ENCODE assay signal across 1 cellular context in genomic region chr17:17206149-17206912, GRCh38.
TF ChIP-seq lines count a peak whose summit lies in the region.

A gene with protein sequence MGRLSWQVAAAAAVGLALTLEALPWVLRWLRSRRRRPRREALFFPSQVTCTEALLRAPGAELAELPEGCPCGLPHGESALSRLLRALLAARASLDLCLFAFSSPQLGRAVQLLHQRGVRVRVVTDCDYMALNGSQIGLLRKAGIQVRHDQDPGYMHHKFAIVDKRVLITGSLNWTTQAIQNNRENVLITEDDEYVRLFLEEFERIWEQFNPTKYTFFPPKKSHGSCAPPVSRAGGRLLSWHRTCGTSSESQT (minus strand): TSS chr17:17206333. CDS start chr17:17206286, 47 bp downstream.

TF ChIP-seq in HepG2, 621 proteins besides CTCF, POLR2A, EP300 and RAD21 (continued from another document and continues in another):
- TF ChIP-seq, protein P1, sequence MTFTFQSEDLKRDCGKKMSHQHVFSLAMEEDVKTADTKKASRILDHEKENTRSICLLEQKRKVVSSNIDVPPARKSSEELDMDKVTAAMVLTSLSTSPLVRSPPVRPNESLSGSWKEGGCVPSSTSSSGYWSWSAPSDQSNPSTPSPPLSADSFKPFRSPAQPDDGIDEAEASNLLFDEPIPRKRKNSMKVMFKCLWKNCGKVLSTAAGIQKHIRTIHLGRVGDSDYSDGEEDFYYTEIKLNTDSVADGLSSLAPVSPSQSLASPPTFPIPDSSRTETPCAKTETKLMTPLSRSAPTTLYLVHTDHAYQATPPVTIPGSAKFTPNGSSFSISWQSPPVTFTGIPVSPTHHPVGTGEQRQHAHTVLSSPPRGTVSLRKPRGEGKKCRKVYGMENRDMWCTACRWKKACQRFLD (CRISPR knock-in tag; IDR thresholded peaks at IDR 0.05; ENCODE audit: borderline replicate concordance), result peak; percentile 83; the same call in 1 of the 2 replicates
- peak; percentile 94; the same call in 1 of the 2 replicates for TF ChIP-seq NRL (CRISPR knock-in tag; IDR thresholded peaks at IDR 0.05; ENCODE audit: borderline replicate concordance)
- peak; percentile 97 for TF ChIP-seq ZNF234 (CRISPR knock-in tag; conservative IDR thresholded peaks at IDR 0.05)
- peak; percentile 60 for TF ChIP-seq CBX1 (IDR thresholded peaks at IDR 0.05; ENCODE audit: low read depth)
- TF ChIP-seq ZNF674 (CRISPR knock-in tag; IDR thresholded peaks at IDR 0.05; ENCODE audit: low read depth), result peak; percentile 90
- no peak for TF ChIP-seq ZSCAN29 (CRISPR knock-in tag; conservative IDR thresholded peaks at IDR 0.05)
- peak; percentile 100 for TF ChIP-seq MYC (CRISPR knock-in tag; IDR thresholded peaks at IDR 0.05; ENCODE audit: borderline replicate concordance)
- TF ChIP-seq LCORL (IDR thresholded peaks at IDR 0.05), result no peak
- TF ChIP-seq LCORL (CRISPR knock-in tag; IDR thresholded peaks at IDR 0.05), result peak; percentile 62
- no peak for TF ChIP-seq SNRNP70 (IDR thresholded peaks at IDR 0.05; ENCODE audit: low read depth, low read length)
- peak; percentile 80 for TF ChIP-seq NR2C2 (CRISPR knock-in tag; IDR thresholded peaks at IDR 0.05; ENCODE audit: borderline replicate concordance)
- TF ChIP-seq ZNF512 (CRISPR knock-in tag; IDR thresholded peaks at IDR 0.05), result no peak
- TF ChIP-seq, protein P2, sequence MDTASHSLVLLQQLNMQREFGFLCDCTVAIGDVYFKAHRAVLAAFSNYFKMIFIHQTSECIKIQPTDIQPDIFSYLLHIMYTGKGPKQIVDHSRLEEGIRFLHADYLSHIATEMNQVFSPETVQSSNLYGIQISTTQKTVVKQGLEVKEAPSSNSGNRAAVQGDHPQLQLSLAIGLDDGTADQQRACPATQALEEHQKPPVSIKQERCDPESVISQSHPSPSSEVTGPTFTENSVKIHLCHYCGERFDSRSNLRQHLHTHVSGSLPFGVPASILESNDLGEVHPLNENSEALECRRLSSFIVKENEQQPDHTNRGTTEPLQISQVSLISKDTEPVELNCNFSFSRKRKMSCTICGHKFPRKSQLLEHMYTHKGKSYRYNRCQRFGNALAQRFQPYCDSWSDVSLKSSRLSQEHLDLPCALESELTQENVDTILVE (CRISPR knock-in tag; IDR thresholded peaks at IDR 0.05), result 0 out of 2 replicates have a peak, but pooled peaks have one; percentile 12
- peak; percentile 100 for TF ChIP-seq SP4 (CRISPR knock-in tag; IDR thresholded peaks at IDR 0.05)
- TF ChIP-seq STAG1 (CRISPR knock-in tag; IDR thresholded peaks at IDR 0.05), result no peak
- TF ChIP-seq ZFYVE20 (CRISPR knock-in tag; IDR thresholded peaks at IDR 0.05; ENCODE audit: borderline replicate concordance, low read depth), result peak; percentile 94; the same call in 1 of the 2 replicates
- TF ChIP-seq ZNF740 (CRISPR knock-in tag; IDR thresholded peaks at IDR 0.05), result peak; percentile 33
- no peak; the same call in 1 of the 2 replicates for TF ChIP-seq RFXANK (CRISPR knock-in tag; IDR thresholded peaks at IDR 0.05)
- no peak for TF ChIP-seq ZNF569 (CRISPR knock-in tag; IDR thresholded peaks at IDR 0.05; ENCODE audit: borderline replicate concordance)
- no peak; the same call in 1 of the 2 replicates for TF ChIP-seq GLI4 (CRISPR knock-in tag; IDR thresholded peaks at IDR 0.05; ENCODE audit: borderline replicate concordance)
- peak; percentile 67 for TF ChIP-seq TBX3 (IDR thresholded peaks at IDR 0.05; ENCODE audit: borderline replicate concordance)
- peak; percentile 60; the same call in 1 of the 2 replicates for TF ChIP-seq HBP1 (CRISPR knock-in tag; IDR thresholded peaks at IDR 0.05; ENCODE audit: low read depth)
- peak; percentile 81; the same call in 1 of the 2 replicates for TF ChIP-seq KLF6 (CRISPR knock-in tag; IDR thresholded peaks at IDR 0.05)
- TF ChIP-seq TFDP2 (CRISPR knock-in tag; IDR thresholded peaks at IDR 0.05), result peak; percentile 72
- TF ChIP-seq RFX5 (IDR thresholded peaks at IDR 0.05; ENCODE audit: low read depth, low read length), result no peak
- no peak for TF ChIP-seq ZNF264 (CRISPR knock-in tag; IDR thresholded peaks at IDR 0.05)
- TF ChIP-seq SALL2 (CRISPR knock-in tag; IDR thresholded peaks at IDR 0.05), result peak; percentile 98
- TF ChIP-seq ZSCAN9 (CRISPR knock-in tag; IDR thresholded peaks at IDR 0.05; ENCODE audit: borderline replicate concordance), result no peak
- no peak for TF ChIP-seq MATR3 (CRISPR knock-in tag; IDR thresholded peaks at IDR 0.05)
- TF ChIP-seq ZC3H13 (CRISPR knock-in tag; IDR thresholded peaks at IDR 0.05), result peak; percentile 89
- TF ChIP-seq POLR2AphosphoS5 (IDR thresholded peaks at IDR 0.05; ENCODE audit: low read depth, low read length), result 0 out of 2 replicates have a peak, but pooled peaks have one; percentile 40
- TF ChIP-seq HDAC1 (CRISPR knock-in tag; IDR thresholded peaks at IDR 0.05), result peak; percentile 88
- TF ChIP-seq RCOR2 (CRISPR knock-in tag; IDR thresholded peaks at IDR 0.05), result no peak
- no peak for TF ChIP-seq HMGA1 (CRISPR knock-in tag; conservative IDR thresholded peaks at IDR 0.05)
- TF ChIP-seq ZNF431 (CRISPR knock-in tag; IDR thresholded peaks at IDR 0.05; ENCODE audit: borderline replicate concordance, low read depth), result 0 out of 2 replicates have a peak, but pooled peaks have one; percentile 72
- peak; percentile 94 for TF ChIP-seq HOXA3 (CRISPR knock-in tag; IDR thresholded peaks at IDR 0.05)
- no peak; the same call in 1 of the 2 replicates for TF ChIP-seq GABPA (IDR thresholded peaks at IDR 0.05; ENCODE audit: low read depth, low read length)
- TF ChIP-seq GABPA (CRISPR knock-in tag; IDR thresholded peaks at IDR 0.05; ENCODE audit: low read depth), result no peak
- no peak for TF ChIP-seq ATAD3A (CRISPR knock-in tag; IDR thresholded peaks at IDR 0.05)
- no peak for TF ChIP-seq RXRB (CRISPR knock-in tag; IDR thresholded peaks at IDR 0.05; ENCODE audit: borderline replicate concordance)
- TF ChIP-seq PCBP2 (optimal IDR thresholded peaks at IDR 0.05; ENCODE audit: low read depth, low read length, poor library complexity, severe bottlenecking), result no peak
- peak; percentile 96 for TF ChIP-seq DMAP1 (CRISPR knock-in tag; IDR thresholded peaks at IDR 0.05)
- TF ChIP-seq ZBTB4 (CRISPR knock-in tag; IDR thresholded peaks at IDR 0.05; ENCODE audit: borderline replicate concordance), result peak; percentile 93
- no peak for TF ChIP-seq NR3C1 (CRISPR knock-in tag; IDR thresholded peaks at IDR 0.05)
- TF ChIP-seq ZNF792 (CRISPR knock-in tag; IDR thresholded peaks at IDR 0.05), result no peak
- TF ChIP-seq SKI (IDR thresholded peaks at IDR 0.05; ENCODE audit: partially characterized antibody), result peak; percentile 26
- TF ChIP-seq, protein P3, sequence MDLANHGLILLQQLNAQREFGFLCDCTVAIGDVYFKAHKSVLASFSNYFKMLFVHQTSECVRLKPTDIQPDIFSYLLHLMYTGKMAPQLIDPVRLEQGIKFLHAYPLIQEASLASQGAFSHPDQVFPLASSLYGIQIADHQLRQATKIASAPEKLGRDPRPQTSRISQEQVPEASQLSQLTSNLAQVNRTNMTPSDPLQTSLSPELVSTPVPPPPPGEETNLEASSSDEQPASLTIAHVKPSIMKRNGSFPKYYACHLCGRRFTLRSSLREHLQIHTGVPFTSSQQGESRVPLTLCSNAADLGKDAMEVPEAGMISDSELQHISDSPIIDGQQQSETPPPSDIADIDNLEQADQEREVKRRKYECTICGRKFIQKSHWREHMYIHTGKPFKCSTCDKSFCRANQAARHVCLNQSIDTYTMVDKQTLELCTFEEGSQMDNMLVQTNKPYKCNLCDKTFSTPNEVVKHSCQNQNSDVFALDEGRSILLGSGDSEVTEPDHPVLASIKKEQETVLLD (CRISPR knock-in tag; IDR thresholded peaks at IDR 0.05; ENCODE audit: low read depth), result peak; percentile 83
- no peak; the same call in 1 of the 2 replicates for TF ChIP-seq ATF3 (CRISPR knock-in tag; IDR thresholded peaks at IDR 0.05)
- TF ChIP-seq, protein P4, sequence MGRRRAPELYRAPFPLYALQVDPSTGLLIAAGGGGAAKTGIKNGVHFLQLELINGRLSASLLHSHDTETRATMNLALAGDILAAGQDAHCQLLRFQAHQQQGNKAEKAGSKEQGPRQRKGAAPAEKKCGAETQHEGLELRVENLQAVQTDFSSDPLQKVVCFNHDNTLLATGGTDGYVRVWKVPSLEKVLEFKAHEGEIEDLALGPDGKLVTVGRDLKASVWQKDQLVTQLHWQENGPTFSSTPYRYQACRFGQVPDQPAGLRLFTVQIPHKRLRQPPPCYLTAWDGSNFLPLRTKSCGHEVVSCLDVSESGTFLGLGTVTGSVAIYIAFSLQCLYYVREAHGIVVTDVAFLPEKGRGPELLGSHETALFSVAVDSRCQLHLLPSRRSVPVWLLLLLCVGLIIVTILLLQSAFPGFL (CRISPR knock-in tag; IDR thresholded peaks at IDR 0.05), result no peak
- TF ChIP-seq ZNF501 (CRISPR knock-in tag; IDR thresholded peaks at IDR 0.05), result peak; percentile 80
- peak; percentile 100 for TF ChIP-seq MAX (IDR thresholded peaks at IDR 0.05)
- TF ChIP-seq ZNF160 (CRISPR knock-in tag; IDR thresholded peaks at IDR 0.05), result peak; percentile 92
- TF ChIP-seq MTF1 (CRISPR knock-in tag; IDR thresholded peaks at IDR 0.05), result no peak
- TF ChIP-seq SIX4 (CRISPR knock-in tag; IDR thresholded peaks at IDR 0.05), result 0 out of 2 replicates have a peak, but pooled peaks have one; percentile 13
- no peak; the same call in 1 of the 2 replicates for TF ChIP-seq ZBTB42 (CRISPR knock-in tag; IDR thresholded peaks at IDR 0.05)
- TF ChIP-seq ZFP62 (CRISPR knock-in tag; IDR thresholded peaks at IDR 0.05), result no peak
- TF ChIP-seq, protein P5, sequence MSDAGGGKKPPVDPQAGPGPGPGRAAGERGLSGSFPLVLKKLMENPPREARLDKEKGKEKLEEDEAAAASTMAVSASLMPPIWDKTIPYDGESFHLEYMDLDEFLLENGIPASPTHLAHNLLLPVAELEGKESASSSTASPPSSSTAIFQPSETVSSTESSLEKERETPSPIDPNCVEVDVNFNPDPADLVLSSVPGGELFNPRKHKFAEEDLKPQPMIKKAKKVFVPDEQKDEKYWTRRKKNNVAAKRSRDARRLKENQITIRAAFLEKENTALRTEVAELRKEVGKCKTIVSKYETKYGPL (CRISPR knock-in tag; IDR thresholded peaks at IDR 0.05), result no peak
- TF ChIP-seq SMAD3 (CRISPR knock-in tag; IDR thresholded peaks at IDR 0.05), result no peak
